ENCODE assay signal across 27 cellular contexts in the genomic region with DNA sequence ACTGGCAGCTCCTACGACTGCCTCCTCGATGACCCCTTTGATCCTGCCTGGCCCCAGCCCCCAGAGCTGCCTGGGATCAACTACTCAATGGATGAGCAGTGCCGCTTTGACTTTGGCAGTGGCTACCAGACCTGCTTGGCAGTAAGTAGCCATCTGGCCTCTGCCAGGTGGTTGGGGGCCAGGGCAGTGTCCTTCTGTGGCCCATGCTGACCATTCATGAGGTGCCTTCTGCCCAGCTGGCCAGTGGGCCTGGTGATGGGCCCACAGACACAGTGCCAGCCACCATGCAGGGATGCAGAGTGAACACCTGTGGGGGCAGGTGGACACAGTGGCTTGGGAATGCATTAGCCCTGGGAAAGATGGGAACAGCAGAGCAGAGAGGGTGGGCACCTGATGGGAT. TPM values are rescaled to one million over a fixed set of nuclear protein-coding genes. Genes with fewer than 3 reads are reported as not detected.
DNase-seq lines count a peak whose midpoint lies in the region; ATAC-seq, FAIRE-seq and TF ChIP-seq lines count a peak whose summit lies in the region.
"Had no signal": no experiment of that assay in that cellular context is flagged by ENCODE, and none has a peak within 500 bp of the region (broad histone marks: within the 10 kb centered on the region; RNA-seq: fewer than 3 reads in every experiment).

No MANE protein-coding gene starts in this region.

- H2AK5ac ChIP-seq in H1 (ENCODE audit: low read depth, low read length), result no peak overlapping the region

- peak; percentile 69 for DNase-seq in G401 (ENCODE audit: low spot score)
- DNase-seq in cerebellar cortex (ENCODE audit: low spot score), result peak; percentile 58
- no peak for DNase-seq in H1 (ENCODE audit: low read depth in 1 of 2, low spot score in 2 of 2)
- no peak for DNase-seq in stimulated activated effector memory CD8-positive, alpha-beta T cell treated with anti-CD3 and anti-CD28 coated beads, Interleukin-12 subunit alpha, Interleukin-12 subunit beta, amount 100 ng/mL, for 72 hours (ENCODE audit: low spot score in 2 of 2)
- no peak for DNase-seq in mesothelial cell of epicardium (ENCODE audit: low spot score in 2 of 2, unreplicated experiment in 2 of 2)
- DNase-seq in osteocyte (ENCODE audit: extremely low spot score, unreplicated experiment), result no peak
- no peak for DNase-seq in activated CD4-positive, alpha-beta T cell treated with anti-CD3 and anti-CD28 coated beads for 48 hours
- DNase-seq: 8988T; ACHN; AML-193; BE2C; CD4-positive, alpha-beta T cell; CD8-positive, alpha-beta memory T cell; DMS 273 treated with DMSO at 0.1 percent for 48 hours; DMS79; EL; GF-D8; HFFc6 had no signal

- no peak overlapping the region for H2BK12ac ChIP-seq in H1 (ENCODE audit: low read depth, low read length)

- peaks cover 0 to 2% (median 0%) of the 10 kb centered on the region in 4 experiments; a peak in 1 of 7 replicates for H3K27me3 ChIP-seq in H1 (replicated peaks in 1 of 4; ENCODE audit: control insufficient read depth in 3 of 4, extremely low read depth in 1 of 4, insufficient read depth in 3 of 4, low read length in 3 of 4)
- H3K27me3 ChIP-seq: BE2C; BLaER1 treated with 17β-estradiol and CSF1 and Interleukin-3, amounts not matched to agents 10 nM and 100 nM had no signal

- H3K23me2 ChIP-seq in H1 (ENCODE audit: low read depth, low read length), result no peaks in the 10 kb centered on the region; the same call in 1 of the 2 replicates

- ATAC-seq in stimulated activated effector memory CD8-positive, alpha-beta T cell treated with anti-CD3 and anti-CD28 coated beads, Interleukin-12 subunit alpha, Interleukin-12 subunit beta, amount 100 ng/mL, for 72 hours, result no peak
- ATAC-seq: A549, GM23338 had no signal

- TF ChIP-seq POLR2A in H1 (IDR thresholded peaks at IDR 0.05; ENCODE audit: control extremely low read depth in 1 of 2, low read depth in 2 of 2, low read length in 2 of 2), result no peak

- in situ Hi-C loops in G401 (cut with HindIII; ENCODE audit: low sequenced_read_pairs), result no loop called here

- peaks cover 0 to 4% (median under 1%) of the 10 kb centered on the region in 4 experiments; a peak in 1 of 7 replicates for H3K4me1 ChIP-seq in H1 (replicated peaks in 1 of 4; ENCODE audit: control insufficient read depth in 3 of 4, insufficient read depth in 4 of 4, low read length in 3 of 4)
- H3K4me1 ChIP-seq: A549, BE2C, HAP-1 had no signal

- H2BK5ac ChIP-seq in H1 (ENCODE audit: low read depth, low read length), result no peak overlapping the region

- no peaks in the 10 kb centered on the region for H3K27me3 Mint-ChIP-seq in mesothelial cell of epicardium (ENCODE audit: low read depth)
- no peaks in the 10 kb centered on the region for H3K27me3 Mint-ChIP-seq in osteocyte (ENCODE audit: unreplicated experiment)
- H3K27me3 Mint-ChIP-seq: CD4-positive, alpha-beta T cell; CD8-positive, alpha-beta memory T cell had no signal

- H4K8ac ChIP-seq in H1 (ENCODE audit: extremely low read depth, insufficient read depth, low read length), result peak overlapping the region; percentile 16; the same call in 1 of the 2 replicates

- no peaks in the 10 kb centered on the region for H3K79me2 ChIP-seq in H1 (ENCODE audit: control insufficient read depth in 1 of 2, insufficient read depth in 2 of 2, low read length in 2 of 2)

- H4K91ac ChIP-seq in H1 (replicated peaks; ENCODE audit: insufficient read length, low read length), result no peak overlapping the region

- no peak overlapping the region for H3K4me2 ChIP-seq in H1 (ENCODE audit: insufficient read depth in 1 of 2, low read depth in 2 of 2, low read length in 2 of 2)
- H3K4me2 ChIP-seq: A549; BLaER1 treated with 17β-estradiol and CSF1 and Interleukin-3, amounts not matched to agents 10 nM and 100 nM; GM23338 had no signal

- CTCF ChIA-PET in H1 (lab: Charles Lee; ENCODE audit: partially characterized antibody), result interaction anchor here (1.0 kb wide), 1 partner anchor 44 kb away, joined by 3 read pairs; no protein-coding TSS in a partner anchor

- TF ChIP-seq RAD21 in H1 (IDR thresholded peaks at IDR 0.05 in 1 of 2, conservative IDR thresholded peaks at IDR 0.05 in 1 of 2; ENCODE audit: low read depth in 2 of 2, low read length in 2 of 2), result no peak

- no peak overlapping the region for H3K18ac ChIP-seq in H1 (ENCODE audit: extremely low read depth, low read length)

- H4K5ac ChIP-seq in H1 (ENCODE audit: insufficient read length, low read depth, low read length), result no peak overlapping the region

- TF ChIP-seq CTCF in H1 (IDR thresholded peaks at IDR 0.05; ENCODE audit: control extremely low read depth in 1 of 3, insufficient read depth in 1 of 3, low read depth in 1 of 3, low read length in 3 of 3) (no peak), mesothelial cell of epicardium (IDR thresholded peaks at IDR 0.05; ENCODE audit: unreplicated experiment) (no peak), osteocyte (IDR thresholded peaks at IDR 0.05) (no peak)

- H3K4me3 Mint-ChIP-seq in stimulated activated effector memory CD8-positive, alpha-beta T cell treated with anti-CD3 and anti-CD28 coated beads, Interleukin-12 subunit alpha, Interleukin-12 subunit beta, amount 100 ng/mL, for 72 hours, result no peak overlapping the region
- no peak overlapping the region for H3K4me3 Mint-ChIP-seq in mesothelial cell of epicardium
- no peak overlapping the region for H3K4me3 Mint-ChIP-seq in osteocyte (ENCODE audit: unreplicated experiment)
- H3K4me3 Mint-ChIP-seq: CD14-positive monocyte; CD4-positive, alpha-beta T cell; CD8-positive, alpha-beta memory T cell; GM23338; HFFc6 had no signal

- no peaks in the 10 kb centered on the region for H3K36me3 Mint-ChIP-seq in stimulated activated effector memory CD8-positive, alpha-beta T cell treated with anti-CD3 and anti-CD28 coated beads, Interleukin-12 subunit alpha, Interleukin-12 subunit beta, amount 100 ng/mL, for 72 hours
- H3K36me3 Mint-ChIP-seq in mesothelial cell of epicardium (no peaks in the 10 kb centered on the region), osteocyte (ENCODE audit: unreplicated experiment) (peaks cover 2% of the 10 kb centered on the region)
- H3K36me3 Mint-ChIP-seq: CD14-positive monocyte; CD8-positive, alpha-beta memory T cell had no signal

- H3K4me1 Mint-ChIP-seq in stimulated activated effector memory CD8-positive, alpha-beta T cell treated with anti-CD3 and anti-CD28 coated beads, Interleukin-12 subunit alpha, Interleukin-12 subunit beta, amount 100 ng/mL, for 72 hours, result no peaks in the 10 kb centered on the region
- H3K4me1 Mint-ChIP-seq in mesothelial cell of epicardium (peaks cover under 1% of the 10 kb centered on the region), osteocyte (ENCODE audit: unreplicated experiment) (no peaks in the 10 kb centered on the region)
- H3K4me1 Mint-ChIP-seq: CD14-positive monocyte; CD8-positive, alpha-beta memory T cell had no signal

- H3K9me3 Mint-ChIP-seq in stimulated activated effector memory CD8-positive, alpha-beta T cell treated with anti-CD3 and anti-CD28 coated beads, Interleukin-12 subunit alpha, Interleukin-12 subunit beta, amount 100 ng/mL, for 72 hours, result no peaks in the 10 kb centered on the region
- H3K9me3 Mint-ChIP-seq in mesothelial cell of epicardium, result no peaks in the 10 kb centered on the region
- H3K9me3 Mint-ChIP-seq in osteocyte (ENCODE audit: unreplicated experiment), result no peaks in the 10 kb centered on the region
- H3K9me3 Mint-ChIP-seq: CD14-positive monocyte; CD4-positive, alpha-beta T cell; CD8-positive, alpha-beta memory T cell; GM23338; HFFc6 had no signal

- H3K23ac ChIP-seq in H1 (ENCODE audit: insufficient read length), result no peak overlapping the region

- peaks cover 0 to 3% of the 10 kb centered on the region in 2 experiments for H4K20me1 ChIP-seq in H1 (replicated peaks in 1 of 2; ENCODE audit: control insufficient read depth in 1 of 2, insufficient read depth in 2 of 2, low read length in 2 of 2)
- H4K20me1 ChIP-seq: BLaER1 treated with 17β-estradiol and CSF1 and Interleukin-3, amounts not matched to agents 10 nM and 100 nM had no signal

- no peak overlapping the region for H3K56ac ChIP-seq in H1 (replicated peaks; ENCODE audit: insufficient read length, low read depth, low read length)

- no peak overlapping the region for H2AFZ ChIP-seq in H1 (ENCODE audit: low read length)
- H2AFZ ChIP-seq: GM23338 had no signal

- POLR2A ChIA-PET in H1 (lab: Charles Lee; ENCODE audit: partially characterized antibody), result no interaction called here

- no peaks in the 10 kb centered on the region for H3K79me1 ChIP-seq in H1 (ENCODE audit: low read depth, low read length)

- TF ChIP-seq EP300 in H1 (IDR thresholded peaks at IDR 0.05; ENCODE audit: borderline replicate concordance in 1 of 2, low read depth in 2 of 2, low read length in 2 of 2), result no peak

- H3K4ac ChIP-seq in H1 (replicated peaks; ENCODE audit: insufficient read length, low read depth, low read length), result no peak overlapping the region

- no peak overlapping the region for H2BK120ac ChIP-seq in H1 (replicated peaks; ENCODE audit: low read depth, low read length)

- no peak overlapping the region for H3K27ac ChIP-seq in H1 (ENCODE audit: low read depth, low read length)
- H3K27ac ChIP-seq: A549; BLaER1 treated with 17β-estradiol and CSF1 and Interleukin-3, amounts not matched to agents 10 nM and 100 nM had no signal

- no peak overlapping the region for H2BK15ac ChIP-seq in H1 (ENCODE audit: low read length)

- H2BK20ac ChIP-seq in H1 (ENCODE audit: low read length), result no peak overlapping the region

- H3K36me3 ChIP-seq in H1 (ENCODE audit: control insufficient read depth in 2 of 4, insufficient read depth in 4 of 4, low read length in 3 of 4), result no peaks in the 10 kb centered on the region
- H3K36me3 ChIP-seq: BE2C; BLaER1 treated with 17β-estradiol and CSF1 and Interleukin-3, amounts not matched to agents 10 nM and 100 nM; HAP-1 had no signal

- H3K9ac ChIP-seq in H1 (replicated peaks in 1 of 4; ENCODE audit: extremely low read depth in 1 of 4, low read depth in 3 of 4, low read length in 3 of 4), result no peak overlapping the region
- H3K9ac ChIP-seq: BLaER1 treated with 17β-estradiol and CSF1 and Interleukin-3, amounts not matched to agents 10 nM and 100 nM had no signal

- no peak for FAIRE-seq in H1 (lab: Jason Lieb, UNC)
- FAIRE-seq: A549, D721Med, GM12891, GM18507, H54 had no signal

- H3K9me3 ChIP-seq in H1 (ENCODE audit: insufficient read depth in 2 of 2, low read depth in 1 of 2, low read length in 1 of 2), result no peaks in the 10 kb centered on the region
- H3K9me3 ChIP-seq: A549; BE2C; BLaER1 treated with 17β-estradiol and CSF1 and Interleukin-3, amounts not matched to agents 10 nM and 100 nM; HAP-1 had no signal

- no peak overlapping the region for H3K14ac ChIP-seq in H1 (ENCODE audit: insufficient read length)

- peak overlapping the region; percentile 23 for H3K27ac Mint-ChIP-seq in stimulated activated effector memory CD8-positive, alpha-beta T cell treated with anti-CD3 and anti-CD28 coated beads, Interleukin-12 subunit alpha, Interleukin-12 subunit beta, amount 100 ng/mL, for 72 hours
- no peak overlapping the region for H3K27ac Mint-ChIP-seq in mesothelial cell of epicardium
- H3K27ac Mint-ChIP-seq in osteocyte (ENCODE audit: unreplicated experiment), result no peak overlapping the region
- H3K27ac Mint-ChIP-seq: CD4-positive, alpha-beta T cell; GM23338; HFFc6 had no signal

- H3K4me3 ChIP-seq in H1 (ENCODE audit: extremely low read depth in 1 of 4, insufficient read depth in 2 of 4, low read depth in 3 of 4, low read length in 4 of 4), result no peak overlapping the region
- H3K4me3 ChIP-seq: A549; BLaER1 treated with 17β-estradiol and CSF1 and Interleukin-3, amounts not matched to agents 10 nM and 100 nM; GM23338; HAP-1 had no signal

- WGBS in H1 (ENCODE audit: extremely low coverage in 1 of 2, insufficient coverage in 1 of 2, insufficient read length in 1 of 2, insufficient replicate concordance in 2 of 2, low coverage in 1 of 2, low lambda C conversion rate in 2 of 2, missing lambda C conversion rate in 1 of 2), 2 experiments, result 87% methylated on average over 3 of the region's 3 CpGs; no CpG with 5 or more reads in 1 of the 2 experiments

RNA-seq across cellular contexts. Expression of a gene that starts 50.0 kb away (rescaled TPM):
- total RNA-seq in G401 (2014; rRNA removed; shearing (Covaris generic)), result not detected in 2 replicates
- not detected in 2 replicates for total RNA-seq in H1 (2021; fragmentation: NEBNext Ultra II Directional; extraction: Animal tissue kit (Norgen Biotek cat#: 25700))
- polyA plus RNA-seq in H1 (2011; rRNA removed), result not detected in 2 replicates
- polyA plus RNA-seq in H1 (2011; cell fraction: cytosol; rRNA removed), result not detected
- polyA plus RNA-seq in H1 (2011; cell fraction: nucleus; rRNA removed), result not detected
- not detected in 4 replicates for polyA plus RNA-seq in H1 (2012, experiment 1 of 2)
- not detected for polyA plus RNA-seq in H1 (2012, experiment 2 of 2)
- polyA plus RNA-seq in H1 (2013, experiment 1 of 2), result not detected
- not detected for polyA plus RNA-seq in H1 (2013, experiment 2 of 2)
- not detected in 2 replicates for polyA minus RNA-seq in H1 (2011; rRNA and poly(A)+ RNA removed)
- not detected for polyA minus RNA-seq in H1 (2011; cell fraction: cytosol; rRNA and poly(A)+ RNA removed)
- not detected for polyA minus RNA-seq in H1 (2011; cell fraction: nucleus; rRNA and poly(A)+ RNA removed)
- total RNA-seq in mesothelial cell of epicardium, result not detected in 3 replicates
- total RNA-seq in osteocyte, result not detected in 2 replicates
- total RNA-seq: CD4-positive, alpha-beta T cell; CD8-positive, alpha-beta memory T cell; GM23338; HFFc6 had no signal
- polyA plus RNA-seq: A549; CD14-positive monocyte; CD8-positive, alpha-beta memory T cell; GM23338 had no signal

Comparison
In these comparisons a context has a peak if more than half of its experiments do, and no peak if none do; other contexts are left out.
1. DNase-seq: peak in G401 (single experiment) and cerebellar cortex (single experiment); none in H1 (0 of 2), stimulated activated effector memory CD8-positive, alpha-beta T cell treated with anti-CD3 and anti-CD28 coated beads, Interleukin-12 subunit alpha, Interleukin-12 subunit beta, amount 100 ng/mL, for 72 hours (0 of 2), mesothelial cell of epicardium (0 of 2), osteocyte (single experiment) and activated CD4-positive, alpha-beta T cell treated with anti-CD3 and anti-CD28 coated beads for 48 hours (single experiment).